9 cellular contexts compared by ENCODE assay signal in genomic region chr1:110548381-110548780, GRCh38. TPM values are rescaled to one million over a fixed set of nuclear protein-coding genes. Genes with fewer than 3 reads are reported as not detected.
DNase-seq lines count a peak whose midpoint lies in the region; ATAC-seq and TF ChIP-seq lines count a peak whose summit lies in the region.
"Had no signal": no experiment of that assay in that cellular context is flagged by ENCODE, and none has a peak within 500 bp of the region (broad histone marks: within the 10 kb centered on the region; RNA-seq: fewer than 3 reads in every experiment).

No MANE protein-coding gene starts in this region.

- no peaks in the 10 kb centered on the region for H3K36me3 Mint-ChIP-seq in type B pancreatic cell
- no peaks in the 10 kb centered on the region for H3K36me3 Mint-ChIP-seq in T-helper 2 cell treated with Interferon-gamma antibody and Interleukin-4, amounts not matched to agents 5 μg/mL and 100 μg/mL, for 36 hours (ENCODE audit: low read depth)

- H3K27ac ChIP-seq in heart left ventricle (no peak overlapping the region), right atrium auricular region (no peak overlapping the region), esophagus muscularis mucosa (replicated peaks in 1 of 4) (no peak overlapping the region)

- H3K9me3 Mint-ChIP-seq in type B pancreatic cell = no peaks in the 10 kb centered on the region
- H3K9me3 Mint-ChIP-seq in T-helper 2 cell treated with Interferon-gamma antibody and Interleukin-4, amounts not matched to agents 5 μg/mL and 100 μg/mL, for 36 hours = no peaks in the 10 kb centered on the region

- H3K4me1 Mint-ChIP-seq in type B pancreatic cell (ENCODE audit: unreplicated experiment) = no peaks in the 10 kb centered on the region
- H3K4me1 Mint-ChIP-seq in T-helper 2 cell treated with Interferon-gamma antibody and Interleukin-4, amounts not matched to agents 5 μg/mL and 100 μg/mL, for 36 hours (ENCODE audit: low read depth) = no peaks in the 10 kb centered on the region

- TF ChIP-seq POLR2A in heart left ventricle (IDR thresholded peaks at IDR 0.05) (no peak), esophagus muscularis mucosa (IDR thresholded peaks at IDR 0.05; ENCODE audit: low read depth) (no peak)

- H3K36me3 ChIP-seq in heart left ventricle = no peaks in the 10 kb centered on the region
- no peaks in the 10 kb centered on the region for H3K36me3 ChIP-seq in right atrium auricular region
- H3K36me3 ChIP-seq in esophagus muscularis mucosa = no peaks in the 10 kb centered on the region

- H3K4me3 Mint-ChIP-seq in type B pancreatic cell = no peak overlapping the region
- no peak overlapping the region for H3K4me3 Mint-ChIP-seq in T-helper 2 cell treated with Interferon-gamma antibody and Interleukin-4, amounts not matched to agents 5 μg/mL and 100 μg/mL, for 36 hours

- ATAC-seq in heart left ventricle = no peak
- no peak for ATAC-seq in GM19023 (IDR thresholded peaks at IDR 0.05; ENCODE audit: unreplicated experiment)
- ATAC-seq in HG03354 (IDR thresholded peaks at IDR 0.05; ENCODE audit: poor library complexity, severe bottlenecking, unreplicated experiment) = no peak

- 51 to 72% (median 64%) methylated on average over 4 of the region's 4 CpGs for WGBS in heart left ventricle, 4 donors
- 66% methylated on average over 4 of the region's 4 CpGs for WGBS in esophagus muscularis mucosa

- intact Hi-C loops in heart left ventricle (cut with DNase I) = loop anchor here in 1 of 10 donors (10.0 kb wide), 1 partner anchor 226 kb away; no protein-coding TSS in a partner anchor
- intact Hi-C loops in esophagus muscularis mucosa (cut with DNase I) = no loop called here

- no peak for TF ChIP-seq EP300 in esophagus muscularis mucosa (IDR thresholded peaks at IDR 0.05)

- H3K9me3 ChIP-seq in heart left ventricle (no peaks in the 10 kb centered on the region), right atrium auricular region (no peaks in the 10 kb centered on the region), esophagus muscularis mucosa (no peaks in the 10 kb centered on the region)

- H3K4me3 ChIP-seq in heart left ventricle (no peak overlapping the region), right atrium auricular region (no peak overlapping the region), esophagus muscularis mucosa (no peak overlapping the region)

- no peak overlapping the region for H3K27ac Mint-ChIP-seq in type B pancreatic cell
- no peak overlapping the region for H3K27ac Mint-ChIP-seq in T-helper 2 cell treated with Interferon-gamma antibody and Interleukin-4, amounts not matched to agents 5 μg/mL and 100 μg/mL, for 36 hours

- H3K27me3 Mint-ChIP-seq in type B pancreatic cell = peaks cover 69% of the 10 kb centered on the region
- peaks cover 19% of the 10 kb centered on the region for H3K27me3 Mint-ChIP-seq in T-helper 2 cell treated with Interferon-gamma antibody and Interleukin-4, amounts not matched to agents 5 μg/mL and 100 μg/mL, for 36 hours (ENCODE audit: low read depth)

- H3K27me3 ChIP-seq in heart left ventricle = peaks cover 0 to 34% (median 6%) of the 10 kb centered on the region in 9 donors
- H3K27me3 ChIP-seq in right atrium auricular region = no peaks in the 10 kb centered on the region
- peaks cover 0 to 38% (median 4%) of the 10 kb centered on the region in 4 donors for H3K27me3 ChIP-seq in esophagus muscularis mucosa

- TF ChIP-seq CTCF in heart left ventricle (IDR thresholded peaks at IDR 0.05) (peak in 9 of 12 donors; percentile 19 to 53 (median 32)), right atrium auricular region (IDR thresholded peaks at IDR 0.05) (peak in 1 of 2 donors; percentile 51), esophagus muscularis mucosa (IDR thresholded peaks at IDR 0.05) (peak in 2 of 3 experiments; percentile 11 to 36), type B pancreatic cell (conservative IDR thresholded peaks at IDR 0.05) (peak; percentile 70)

- DNase-seq in heart left ventricle = no peak
- no peak for DNase-seq in right atrium auricular region (ENCODE audit: low spot score)
- DNase-seq in NCI-H526 (lab: John Stamatoyannopoulos, UW) = peak; percentile 30 to 78
- no peak for DNase-seq in esophagus muscularis mucosa (ENCODE audit: extremely low spot score)
- DNase-seq in type B pancreatic cell (ENCODE audit: extremely low spot score, unreplicated experiment) = no peak
- no peak for DNase-seq in T-helper 2 cell treated with Interferon-gamma antibody and Interleukin-4, amounts not matched to agents 5 μg/mL and 100 μg/mL, for 36 hours (ENCODE audit: low spot score)

- H3K4me1 ChIP-seq in heart left ventricle (no peaks in the 10 kb centered on the region), right atrium auricular region (no peaks in the 10 kb centered on the region), esophagus muscularis mucosa (no peaks in the 10 kb centered on the region)

RNA-seq across cellular contexts. Expression of gene KCNA10, which starts 29.4 kb away (rescaled TPM):
- total RNA-seq in heart left ventricle = not detected
- polyA plus RNA-seq in heart left ventricle = not detected
- total RNA-seq in right atrium auricular region = not detected
- total RNA-seq in esophagus muscularis mucosa = under 1 TPM in 1 of 4 donors, not detected in 3; 0.23 TPM
- not detected in 2 replicates for total RNA-seq in type B pancreatic cell (ENCODE audit: low replicate concordance)
- polyA plus RNA-seq: esophagus had no signal

RNA-seq across cellular contexts. Expression of gene KCNA2, which starts 57.8 kb away (rescaled TPM):
- total RNA-seq in heart left ventricle (1 to 10 TPM in 4 of 9 donors, under 1 TPM in 5; 0.23 to 1.6 (median 0.82) TPM), right atrium auricular region (under 1 TPM; 0.28 to 0.78 TPM), esophagus muscularis mucosa (1 to 10 TPM; 1.7 to 4.3 (median 2.7) TPM), type B pancreatic cell (ENCODE audit: low replicate concordance) (0.40 and 1.1 TPM in 2 replicates)
- polyA plus RNA-seq in heart left ventricle = under 1 TPM; 0.08 to 0.19 TPM

Comparison
In these comparisons a context has a peak if more than half of its experiments do, and no peak if none do; other contexts are left out.
1. DNase-seq: peak in NCI-H526 (2 of 2); none in heart left ventricle (0 of 5), right atrium auricular region (single experiment), esophagus muscularis mucosa (single experiment), type B pancreatic cell (single experiment) and T-helper 2 cell treated with Interferon-gamma antibody and Interleukin-4, amounts not matched to agents 5 μg/mL and 100 μg/mL, for 36 hours (single experiment).